Comparison of ENCODE assay signal across 2 cellular contexts in the genomic region with DNA sequence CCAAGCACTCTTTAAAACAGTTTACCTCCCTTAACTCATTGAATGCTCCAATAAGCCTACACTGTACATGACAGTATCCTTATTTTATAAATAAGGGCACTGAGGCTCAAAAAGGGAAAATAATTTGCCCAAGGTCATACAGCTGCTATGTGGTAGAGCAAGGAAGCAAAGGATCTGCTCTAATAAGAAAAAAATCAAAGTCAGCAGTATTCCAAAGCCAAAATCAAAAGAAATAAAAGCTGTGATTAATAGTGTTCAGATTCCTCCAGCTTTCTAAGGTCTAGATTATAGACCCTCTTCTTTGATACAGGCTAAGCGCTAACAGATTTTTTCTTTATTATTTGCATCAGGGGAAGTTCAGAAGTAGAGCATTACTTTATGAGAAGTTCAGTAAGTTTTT.
TF ChIP-seq lines count a peak whose summit lies in the region.

No MANE protein-coding gene starts in this region.

TF ChIP-seq in A549, 52 proteins besides CTCF, POLR2A, EP300 and RAD21:
- TF ChIP-seq JUNB (IDR thresholded peaks at IDR 0.05) (no peak), CHD4 (IDR thresholded peaks at IDR 0.05; ENCODE audit: borderline replicate concordance) (no peak), MAFK (IDR thresholded peaks at IDR 0.05; ENCODE audit: partially characterized antibody) (peak; percentile 39)

TF ChIP-seq in IMR-90, 13 proteins besides CTCF, POLR2A, EP300 and RAD21:
- TF ChIP-seq MAFK (IDR thresholded peaks at IDR 0.05; ENCODE audit: low read depth, low read length) = 0 out of 2 replicates have a peak, but pooled peaks have one; percentile 21
- TF ChIP-seq, protein P1, sequence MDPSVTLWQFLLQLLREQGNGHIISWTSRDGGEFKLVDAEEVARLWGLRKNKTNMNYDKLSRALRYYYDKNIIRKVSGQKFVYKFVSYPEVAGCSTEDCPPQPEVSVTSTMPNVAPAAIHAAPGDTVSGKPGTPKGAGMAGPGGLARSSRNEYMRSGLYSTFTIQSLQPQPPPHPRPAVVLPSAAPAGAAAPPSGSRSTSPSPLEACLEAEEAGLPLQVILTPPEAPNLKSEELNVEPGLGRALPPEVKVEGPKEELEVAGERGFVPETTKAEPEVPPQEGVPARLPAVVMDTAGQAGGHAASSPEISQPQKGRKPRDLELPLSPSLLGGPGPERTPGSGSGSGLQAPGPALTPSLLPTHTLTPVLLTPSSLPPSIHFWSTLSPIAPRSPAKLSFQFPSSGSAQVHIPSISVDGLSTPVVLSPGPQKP (IDR thresholded peaks at IDR 0.05; ENCODE audit: borderline replicate concordance, low read depth, low read length) = no peak
